In genomic region chr14:103273145-103273846, GRCh38 we compare ENCODE assay signal across 14 cellular contexts.
DNase-seq lines count a peak whose midpoint lies in the region; ATAC-seq and TF ChIP-seq lines count a peak whose summit lies in the region.
"Had no signal": no experiment of that assay in that cellular context is flagged by ENCODE, and none has a peak within 500 bp of the region (broad histone marks: within the 10 kb centered on the region; RNA-seq: fewer than 3 reads in every experiment).

No MANE protein-coding gene starts in this region.

- no peak overlapping the region for H3K27ac ChIP-seq in rectal smooth muscle tissue (ENCODE audit: low read depth, low read length)
- no peak overlapping the region for H3K27ac ChIP-seq in vagina
- H3K27ac ChIP-seq: 22Rv1 had no signal

- no peak for TF ChIP-seq POLR2A in vagina (IDR thresholded peaks at IDR 0.05)

- CTCF ChIA-PET in activated CD8-positive, alpha-beta memory T cell treated with anti-CD3 and anti-CD28 coated beads, Interleukin-2, amount 10 ng/mL, durations not matched to agents 7 days and 5 days (lab: Charles Lee) = no interaction called here

- H3K4me1 Mint-ChIP-seq in activated CD8-positive, alpha-beta memory T cell treated with anti-CD3 and anti-CD28 coated beads, Interleukin-2, amount 10 ng/mL, durations not matched to agents 7 days and 5 days = peaks cover 2% of the 10 kb centered on the region
- H3K4me1 Mint-ChIP-seq: nephron had no signal

- H3K27me3 ChIP-seq in iPS-15b (ENCODE audit: control insufficient read depth, insufficient read depth, low read length) (peaks cover 47% of the 10 kb centered on the region), rectal smooth muscle tissue (ENCODE audit: control insufficient read depth, insufficient read depth, low read length) (peaks cover 22% of the 10 kb centered on the region), vagina (no peaks in the 10 kb centered on the region)

- intact Hi-C loops in vagina (cut with DNase I) = no loop called here

- no peaks in the 10 kb centered on the region for H3K9me3 Mint-ChIP-seq in activated CD8-positive, alpha-beta memory T cell treated with anti-CD3 and anti-CD28 coated beads, Interleukin-2, amount 10 ng/mL, durations not matched to agents 7 days and 5 days (ENCODE audit: low read depth)
- H3K9me3 Mint-ChIP-seq: T-cell had no signal

- no peak overlapping the region for H3K27ac Mint-ChIP-seq in activated CD8-positive, alpha-beta memory T cell treated with anti-CD3 and anti-CD28 coated beads, Interleukin-2, amount 10 ng/mL, durations not matched to agents 7 days and 5 days
- H3K27ac Mint-ChIP-seq: nephron, T-cell had no signal

- H3K36me3 Mint-ChIP-seq in activated CD8-positive, alpha-beta memory T cell treated with anti-CD3 and anti-CD28 coated beads, Interleukin-2, amount 10 ng/mL, durations not matched to agents 7 days and 5 days = peaks cover 2% of the 10 kb centered on the region
- H3K36me3 Mint-ChIP-seq: T-cell had no signal

- H3K9ac ChIP-seq in iPS-15b (ENCODE audit: low read depth, low read length) = no peak overlapping the region
- no peak overlapping the region for H3K9ac ChIP-seq in rectal smooth muscle tissue (ENCODE audit: low read length)

- DNase-seq in NCI-H2171 treated with DMSO at 0.1 percent for 48 hours (lab: John Stamatoyannopoulos, UW) (peak; percentile 10), NCI-H2171 (lab: John Stamatoyannopoulos, UW) (no peak), vagina (ENCODE audit: extremely low spot score in 2 of 2) (peak in 1 of 2 donors; percentile 22), NK-92 (lab: John Stamatoyannopoulos, UW; ENCODE audit: unreplicated experiment) (no peak)
- no peak for DNase-seq in activated CD8-positive, alpha-beta memory T cell treated with anti-CD3 and anti-CD28 coated beads, Interleukin-2, amount 10 ng/mL, durations not matched to agents 7 days and 5 days
- DNase-seq: activated gamma-delta T cell treated with Interleukin-2 at 50 U/mL for 16 hours, cortex of kidney, hippocampal formation, T-cell had no signal

- no peak for TF ChIP-seq CTCF in vagina (IDR thresholded peaks at IDR 0.05)

- H3K4me3 ChIP-seq in iPS-15b (ENCODE audit: low read depth, low read length) (peak overlapping the region; percentile 41), rectal smooth muscle tissue (ENCODE audit: low read length) (peak overlapping the region; percentile 51), vagina (peak overlapping the region; percentile 30 to 50)

- H3K27me3 Mint-ChIP-seq in activated CD8-positive, alpha-beta memory T cell treated with anti-CD3 and anti-CD28 coated beads, Interleukin-2, amount 10 ng/mL, durations not matched to agents 7 days and 5 days = peaks cover 62% of the 10 kb centered on the region

- no peak overlapping the region for H3K4me3 Mint-ChIP-seq in activated CD8-positive, alpha-beta memory T cell treated with anti-CD3 and anti-CD28 coated beads, Interleukin-2, amount 10 ng/mL, durations not matched to agents 7 days and 5 days
- H3K4me3 Mint-ChIP-seq: nephron had no signal

- no peak for ATAC-seq in activated CD8-positive, alpha-beta memory T cell treated with anti-CD3 and anti-CD28 coated beads, Interleukin-2, amount 10 ng/mL, durations not matched to agents 7 days and 5 days
- no peak for ATAC-seq in GM18520 (IDR thresholded peaks at IDR 0.05; ENCODE audit: unreplicated experiment)
- ATAC-seq: T-cell had no signal

- no peaks in the 10 kb centered on the region for H3K9me3 ChIP-seq in iPS-15b (ENCODE audit: control insufficient read depth, insufficient read depth, low read length)
- no peaks in the 10 kb centered on the region for H3K9me3 ChIP-seq in vagina

- peaks cover 3% of the 10 kb centered on the region for H3K4me1 ChIP-seq in iPS-15b (ENCODE audit: control insufficient read depth, insufficient read depth, low read length)
- no peaks in the 10 kb centered on the region for H3K4me1 ChIP-seq in rectal smooth muscle tissue (ENCODE audit: control insufficient read depth, insufficient read depth, low read length)
- H3K4me1 ChIP-seq in vagina = peaks cover 11% of the 10 kb centered on the region

- no peaks in the 10 kb centered on the region for H3K36me3 ChIP-seq in iPS-15b (ENCODE audit: control insufficient read depth, insufficient read depth, low read length)
- H3K36me3 ChIP-seq in rectal smooth muscle tissue (ENCODE audit: control insufficient read depth, insufficient read depth, low read length) = no peaks in the 10 kb centered on the region
- no peaks in the 10 kb centered on the region for H3K36me3 ChIP-seq in vagina
